Comparison of ENCODE assay signal across 6 cellular contexts in genomic region chr4:47224361-47224760, GRCh38.
"Had no signal": no experiment of that assay in that cellular context is flagged by ENCODE, and none has a peak within 500 bp of the region (broad histone marks: within the 10 kb centered on the region; RNA-seq: fewer than 3 reads in every experiment).

No MANE protein-coding gene starts in this region.

- H3K9me3 ChIP-seq: HAP-1 had no signal

- H3K4me3 ChIP-seq: GM23338, HAP-1, K562 had no signal

- H3K4me3 Mint-ChIP-seq: GM23338, HFFc6 had no signal

- H3K27ac Mint-ChIP-seq: GM23338, HFFc6 had no signal

- H3K4me1 Mint-ChIP-seq: GM23338 had no signal

- H3K9me3 Mint-ChIP-seq: GM23338 had no signal

- H3K4me1 ChIP-seq: HAP-1 had no signal

- DNase-seq: H7, HFFc6, IMR-90 had no signal

- H3K36me3 ChIP-seq: HAP-1 had no signal

- H3K4me2 ChIP-seq: GM23338 had no signal
